Comparison of ENCODE assay signal across 2 cellular contexts in the genomic region with DNA sequence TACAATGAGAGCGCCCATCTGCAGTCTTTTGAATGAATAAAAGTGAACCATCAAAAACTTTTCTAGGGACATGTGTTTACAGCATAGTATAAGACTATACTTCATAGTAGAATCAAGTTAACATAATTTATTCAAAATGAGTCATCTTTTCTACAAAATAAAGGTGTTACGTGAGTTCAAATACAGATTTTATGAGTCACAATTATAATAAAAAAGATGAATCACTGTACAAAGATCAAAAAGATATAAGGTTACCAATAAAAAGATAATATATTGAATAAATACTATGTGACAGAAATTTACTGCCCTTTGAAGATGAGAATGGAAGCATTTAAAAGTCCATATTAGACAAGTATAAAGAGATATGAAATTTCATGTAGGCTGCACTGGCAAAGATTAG.
A peak's percentile ranks its signal among the peaks of the same experiment; 100 is the strongest.
TF ChIP-seq lines count a peak whose summit lies in the region.

No MANE protein-coding gene starts in this region.

TF ChIP-seq in IMR-90, 13 proteins besides CTCF, POLR2A, EP300 and RAD21:
- TF ChIP-seq BHLHE40 (IDR thresholded peaks at IDR 0.05; ENCODE audit: low read depth, low read length) (no peak), FOS (IDR thresholded peaks at IDR 0.05; ENCODE audit: low read depth, low read length) (peak; percentile 17; the same call in 1 of the 2 replicates)

TF ChIP-seq in GM12878, 131 proteins besides CTCF, POLR2A, EP300 and RAD21:
- TF ChIP-seq, protein P1, sequence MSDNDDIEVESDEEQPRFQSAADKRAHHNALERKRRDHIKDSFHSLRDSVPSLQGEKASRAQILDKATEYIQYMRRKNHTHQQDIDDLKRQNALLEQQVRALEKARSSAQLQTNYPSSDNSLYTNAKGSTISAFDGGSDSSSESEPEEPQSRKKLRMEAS (IDR thresholded peaks at IDR 0.05; ENCODE audit: low read depth, low read length), result no peak
- TF ChIP-seq STAT1 (conservative IDR thresholded peaks at IDR 0.05) (no peak), SRF (IDR thresholded peaks at IDR 0.05; ENCODE audit: low read depth in 2 of 2, low read length in 2 of 2) (no peak)
